15 cellular contexts compared by ENCODE assay signal in the genomic region with DNA sequence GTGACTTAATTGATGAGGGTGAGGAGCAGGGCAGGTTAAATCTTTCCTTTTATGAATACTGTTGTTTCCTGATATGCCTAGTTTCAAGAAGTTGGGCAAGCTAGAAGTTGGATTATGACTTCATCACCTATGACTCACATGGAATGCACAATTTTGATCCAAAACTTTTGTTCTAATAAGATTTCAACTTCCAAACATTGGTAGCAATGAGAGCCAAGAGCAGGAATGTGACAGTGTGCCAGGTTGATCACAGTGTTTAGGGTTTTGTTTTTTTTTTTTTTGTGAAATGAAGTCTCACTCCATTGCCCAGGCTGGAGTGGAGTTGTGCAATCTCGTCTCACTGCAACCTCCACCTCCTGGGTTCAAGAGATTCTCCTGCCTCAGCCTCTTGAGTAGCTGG.
DNase-seq lines count a peak whose midpoint lies in the region; ATAC-seq and TF ChIP-seq lines count a peak whose summit lies in the region.
"Had no signal": no experiment of that assay in that cellular context is flagged by ENCODE, and none has a peak within 500 bp of the region (broad histone marks: within the 10 kb centered on the region; RNA-seq: fewer than 3 reads in every experiment).

No MANE protein-coding gene starts in this region.

- no peak overlapping the region for H3K4me3 Mint-ChIP-seq in mesothelial cell of epicardium

- no peaks in the 10 kb centered on the region for H3K36me3 Mint-ChIP-seq in mesothelial cell of epicardium

- no peak for TF ChIP-seq CTCF in mesothelial cell of epicardium (IDR thresholded peaks at IDR 0.05; ENCODE audit: unreplicated experiment)

- ATAC-seq in GM21737 (IDR thresholded peaks at IDR 0.05; ENCODE audit: unreplicated experiment), result no peak
- no peak for ATAC-seq in GM19035 (IDR thresholded peaks at IDR 0.05; ENCODE audit: unreplicated experiment)

- H3K9me3 Mint-ChIP-seq in mesothelial cell of epicardium, result peaks cover 26% of the 10 kb centered on the region

- no peak overlapping the region for H3K27ac Mint-ChIP-seq in mesothelial cell of epicardium

- H3K27me3 Mint-ChIP-seq in mesothelial cell of epicardium (ENCODE audit: low read depth), result peaks cover 2% of the 10 kb centered on the region

- DNase-seq in AG08395 (ENCODE audit: low spot score) (peak; percentile 79), M059J (ENCODE audit: low read depth) (peak; percentile 95), dermis microvascular lymphatic vessel endothelial cell (ENCODE audit: low read depth in 2 of 2) (peak; percentile 74 to 75), lung microvascular endothelial cell (ENCODE audit: low read depth in 2 of 2) (peak; percentile 73 to 84), mesothelial cell of epicardium (ENCODE audit: low spot score in 2 of 2, unreplicated experiment in 2 of 2) (no peak)
- no peak for DNase-seq in stimulated activated CD4-positive, alpha-beta T cell treated with anti-CD3 and anti-CD28 coated beads, Interleukin-2, amount 100 ng/mL, for 24 hours
- DNase-seq: activated T-cell treated with anti-CD3 and anti-CD28 coated beads, Interleukin-2, amount 50 U/mL, for 48 hours; BE2C; hippocampal formation; NCI-H2081; spleen; stimulated activated CD8-positive, alpha-beta memory T cell treated with anti-CD3 and anti-CD28 coated beads, Interleukin-4, amount 100 ng/mL, for 48 hours; WERI-Rb-1 had no signal

- H3K4me1 Mint-ChIP-seq in mesothelial cell of epicardium, result peaks cover 2% of the 10 kb centered on the region

Comparison
In these comparisons a context has a peak if more than half of its experiments do, and no peak if none do; other contexts are left out.
1. DNase-seq: peak in AG08395 (single experiment), M059J (single experiment), dermis microvascular lymphatic vessel endothelial cell (2 of 2) and lung microvascular endothelial cell (2 of 2); none in stimulated activated CD4-positive, alpha-beta T cell treated with anti-CD3 and anti-CD28 coated beads, Interleukin-2, amount 100 ng/mL, for 24 hours (0 of 2) and mesothelial cell of epicardium (0 of 2).